ENCODE assay signal across 26 cellular contexts in genomic region chr1:78472251-78472620, GRCh38. TPM values are rescaled to one million over a fixed set of nuclear protein-coding genes. Genes with fewer than 3 reads are reported as not detected.
"Had no signal": no experiment of that assay in that cellular context is flagged by ENCODE, and none has a peak within 500 bp of the region (broad histone marks: within the 10 kb centered on the region; RNA-seq: fewer than 3 reads in every experiment).

No MANE protein-coding gene starts in this region.

- H3K9me3 ChIP-seq: ascending aorta, esophagus muscularis mucosa, gastroesophageal sphincter, ovary, psoas muscle, spleen, tibial nerve had no signal

- H3K9me3 Mint-ChIP-seq: activated CD4-positive, alpha-beta memory T cell treated with anti-CD3 and anti-CD28 coated beads for 36 hours; activated CD4-positive, alpha-beta T cell treated with anti-CD3 and anti-CD28 coated beads, Interleukin-2, amount 10 ng/mL, durations not matched to agents 24 days and 14 days; activated naive CD4-positive, alpha-beta T cell treated with anti-CD3 and anti-CD28 coated beads for 36 hours; activated T-helper 1 cell treated with anti-CD3 and anti-CD28 coated beads, Interleukin-12 subunit alpha, Interleukin-12 subunit beta, Interleukin-2, Interleukin-4 antibody, amounts not matched to agents 30 ng/mL and 10 ng/mL and 1 ng/mL, durations not matched to agents 14 hours and 24 hours and 36 hours; dendritic cell treated with granulocyte-macrophage colony-stimulating factor and Interleukin-4, amounts not matched to agents 40 ng/mL and 50 ng/mL, for 4 days; endodermal cell; T-helper 2 cell treated with Interferon-gamma antibody and Interleukin-4, amounts not matched to agents 5 μg/mL and 100 μg/mL, for 36 hours had no signal

- H3K4me1 ChIP-seq: ascending aorta, esophagus muscularis mucosa, gastroesophageal sphincter, psoas muscle, spleen had no signal

- H3K27ac Mint-ChIP-seq: activated CD4-positive, alpha-beta memory T cell treated with anti-CD3 and anti-CD28 coated beads for 36 hours; activated CD4-positive, alpha-beta T cell treated with anti-CD3 and anti-CD28 coated beads, Interleukin-2, amount 10 ng/mL, durations not matched to agents 24 days and 14 days; activated naive CD4-positive, alpha-beta T cell treated with anti-CD3 and anti-CD28 coated beads for 36 hours; activated naive CD8-positive, alpha-beta T cell treated with anti-CD3 and anti-CD28 coated beads for 36 hours; activated T-helper 1 cell treated with anti-CD3 and anti-CD28 coated beads, Interleukin-12 subunit alpha, Interleukin-12 subunit beta, Interleukin-2, Interleukin-4 antibody, amounts not matched to agents 30 ng/mL and 10 ng/mL and 1 ng/mL, durations not matched to agents 14 hours and 24 hours and 36 hours; brain; dendritic cell treated with granulocyte-macrophage colony-stimulating factor and Interleukin-4, amounts not matched to agents 40 ng/mL and 50 ng/mL, for 4 days; endodermal cell; naive thymus-derived CD4-positive, alpha-beta T cell; T-helper 2 cell treated with Interferon-gamma antibody and Interleukin-4, amounts not matched to agents 5 μg/mL and 100 μg/mL, for 36 hours had no signal

- DNase-seq: activated CD4-positive, alpha-beta memory T cell treated with anti-CD3 and anti-CD28 coated beads for 36 hours; activated CD4-positive, alpha-beta T cell treated with anti-CD3 and anti-CD28 coated beads, Interleukin-2, amount 10 ng/mL, durations not matched to agents 24 days and 14 days; activated CD8-positive, alpha-beta memory T cell treated with anti-CD3 and anti-CD28 coated beads, Interleukin-2, amount 50 U/mL, for 4 hours; activated effector memory CD4-positive, alpha-beta T cell treated with anti-CD3 and anti-CD28 coated beads, Interleukin-2, amount 50 U/mL, for 16 hours; activated naive CD4-positive, alpha-beta T cell treated with anti-CD3 and anti-CD28 coated beads for 36 hours; activated naive CD8-positive, alpha-beta T cell treated with anti-CD3 and anti-CD28 coated beads for 36 hours; activated T-cell treated with anti-CD3 and anti-CD28 coated beads, Interleukin-2, amount 50 U/mL, for 1 hour; endodermal cell; hippocampal formation; kidney; midbrain; naive thymus-derived CD4-positive, alpha-beta T cell; ovary; psoas muscle; spleen; stimulated activated naive CD4-positive, alpha-beta T cell; T-helper 1 cell had no signal

- H3K27me3 ChIP-seq: ascending aorta, esophagus muscularis mucosa, gastroesophageal sphincter, ovary, spleen, tibial nerve had no signal

- H3K4me3 Mint-ChIP-seq: activated CD4-positive, alpha-beta memory T cell treated with anti-CD3 and anti-CD28 coated beads for 36 hours; activated CD4-positive, alpha-beta T cell treated with anti-CD3 and anti-CD28 coated beads, Interleukin-2, amount 10 ng/mL, durations not matched to agents 24 days and 14 days; activated naive CD4-positive, alpha-beta T cell treated with anti-CD3 and anti-CD28 coated beads for 36 hours; activated naive CD8-positive, alpha-beta T cell treated with anti-CD3 and anti-CD28 coated beads for 36 hours; activated T-helper 1 cell treated with anti-CD3 and anti-CD28 coated beads, Interleukin-12 subunit alpha, Interleukin-12 subunit beta, Interleukin-2, Interleukin-4 antibody, amounts not matched to agents 30 ng/mL and 10 ng/mL and 1 ng/mL, durations not matched to agents 14 hours and 24 hours and 36 hours; brain; dendritic cell treated with granulocyte-macrophage colony-stimulating factor and Interleukin-4, amounts not matched to agents 40 ng/mL and 50 ng/mL, for 4 days; endodermal cell; naive thymus-derived CD4-positive, alpha-beta T cell; T-helper 2 cell treated with Interferon-gamma antibody and Interleukin-4, amounts not matched to agents 5 μg/mL and 100 μg/mL, for 36 hours had no signal

- H3K27ac ChIP-seq: ascending aorta, esophagus muscularis mucosa, gastroesophageal sphincter, ovary, psoas muscle, spleen, tibial nerve had no signal

- H3K36me3 ChIP-seq: ascending aorta, esophagus muscularis mucosa, gastroesophageal sphincter, ovary, spleen, tibial nerve had no signal

- H3K27me3 Mint-ChIP-seq: activated CD4-positive, alpha-beta memory T cell treated with anti-CD3 and anti-CD28 coated beads for 36 hours; activated CD4-positive, alpha-beta T cell treated with anti-CD3 and anti-CD28 coated beads, Interleukin-2, amount 10 ng/mL, durations not matched to agents 24 days and 14 days; dendritic cell treated with granulocyte-macrophage colony-stimulating factor and Interleukin-4, amounts not matched to agents 40 ng/mL and 50 ng/mL, for 4 days had no signal

- H3K4me1 Mint-ChIP-seq: activated CD4-positive, alpha-beta T cell treated with anti-CD3 and anti-CD28 coated beads, Interleukin-2, amount 10 ng/mL, durations not matched to agents 24 days and 14 days; activated naive CD8-positive, alpha-beta T cell treated with anti-CD3 and anti-CD28 coated beads for 36 hours; naive thymus-derived CD4-positive, alpha-beta T cell had no signal

- H3K36me3 Mint-ChIP-seq: activated CD4-positive, alpha-beta memory T cell treated with anti-CD3 and anti-CD28 coated beads for 36 hours; activated naive CD8-positive, alpha-beta T cell treated with anti-CD3 and anti-CD28 coated beads for 36 hours; brain; naive thymus-derived CD4-positive, alpha-beta T cell had no signal

- FAIRE-seq: kidney had no signal

- H3K4me3 ChIP-seq: ascending aorta, esophagus muscularis mucosa, gastroesophageal sphincter, ovary, psoas muscle, spleen, tibial nerve had no signal

RNA-seq across cellular contexts. Expression of gene PTGFR, which starts 18.5 kb away (rescaled TPM):
- total RNA-seq: activated CD4-positive, alpha-beta memory T cell treated with anti-CD3 and anti-CD28 coated beads for 36 hours; activated CD4-positive, alpha-beta T cell treated with anti-CD3 and anti-CD28 coated beads, Interleukin-2, amount 10 ng/mL, durations not matched to agents 24 days and 14 days; activated CD8-positive, alpha-beta memory T cell treated with anti-CD3 and anti-CD28 coated beads for 36 hours; activated naive CD4-positive, alpha-beta T cell treated with anti-CD3 and anti-CD28 coated beads for 36 hours; activated naive CD8-positive, alpha-beta T cell treated with anti-CD3 and anti-CD28 coated beads for 36 hours; activated T-helper 1 cell treated with anti-CD3 and anti-CD28 coated beads, Interleukin-12 subunit alpha, Interleukin-12 subunit beta, Interleukin-2, Interleukin-4 antibody, amounts not matched to agents 30 ng/mL and 10 ng/mL and 1 ng/mL, durations not matched to agents 14 hours and 24 hours and 36 hours; naive thymus-derived CD4-positive, alpha-beta T cell had no signal
- polyA plus RNA-seq: naive thymus-derived CD4-positive, alpha-beta T cell had no signal
